9 cellular contexts compared by ENCODE assay signal in the genomic region with DNA sequence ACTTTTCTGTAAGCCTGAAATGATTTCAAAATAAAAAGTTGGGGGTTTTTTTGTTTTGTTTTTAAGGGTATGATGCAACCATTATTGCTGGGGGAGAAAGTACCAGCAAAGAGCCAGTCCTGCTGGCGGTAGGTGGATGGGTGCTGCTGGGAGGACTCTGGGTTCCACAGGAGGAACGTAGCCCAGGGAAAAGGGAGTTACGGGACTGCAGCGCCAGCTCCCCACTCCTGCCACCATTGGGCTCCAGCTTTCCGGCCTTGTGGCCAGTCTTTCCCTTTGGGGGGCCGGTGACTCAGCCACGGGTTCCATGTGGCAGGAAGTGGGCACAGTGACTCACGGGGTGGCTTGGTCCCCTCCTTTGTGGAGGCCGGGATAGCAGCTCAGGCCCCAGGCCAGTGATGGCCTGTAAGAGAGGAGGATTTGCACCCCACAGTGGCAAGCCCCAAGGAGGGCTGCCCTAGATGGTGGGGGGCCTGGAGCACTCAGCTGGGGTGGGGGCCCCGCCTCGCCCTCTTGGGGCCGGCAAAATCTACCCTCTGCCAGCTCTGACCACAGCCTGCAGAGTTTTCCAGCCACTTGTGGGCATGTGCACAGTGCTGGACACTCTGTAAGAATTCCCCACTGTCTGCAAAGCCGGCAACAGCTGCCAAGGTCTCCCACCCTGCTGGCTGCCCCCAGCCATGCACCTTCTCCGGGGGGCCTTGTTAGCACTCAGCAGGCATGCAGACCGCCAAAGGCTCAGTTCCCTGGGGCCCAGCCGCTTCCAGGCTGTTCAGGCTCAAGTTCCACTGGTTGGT. TPM values are rescaled to one million over a fixed set of nuclear protein-coding genes. Genes with fewer than 3 reads are reported as not detected.
DNase-seq lines count a peak whose midpoint lies in the region; ATAC-seq and TF ChIP-seq lines count a peak whose summit lies in the region.
"Had no signal": no experiment of that assay in that cellular context is flagged by ENCODE, and none has a peak within 500 bp of the region (broad histone marks: within the 10 kb centered on the region; RNA-seq: fewer than 3 reads in every experiment).

No MANE protein-coding gene starts in this region.

- H3K36me3 ChIP-seq in mucosa of descending colon (ENCODE audit: low read depth): no peaks in the 10 kb centered on the region

- peak; percentile 92 for DNase-seq in CD14-positive monocyte (ENCODE audit: low spot score)
- peak; percentile 97 for DNase-seq in HT1080 (ENCODE audit: low read depth)
- DNase-seq in activated naive CD8-positive, alpha-beta T cell treated with anti-CD3 and anti-CD28 coated beads for 36 hours: peak; percentile 40
- DNase-seq in mucosa of descending colon: no peak
- no peak for DNase-seq in HUDEP-2 (lab: John Stamatoyannopoulos, UW; ENCODE audit: unreplicated experiment in 76 of 76)
- no peak for DNase-seq in dorsolateral prefrontal cortex
- DNase-seq in iPS-NIHi11 (ENCODE audit: low spot score): no peak
- DNase-seq: left cardiac atrium had no signal

- TF ChIP-seq CTCF in CD14-positive monocyte (IDR thresholded peaks at IDR 0.05) (no peak), mucosa of descending colon (IDR thresholded peaks at IDR 0.05) (no peak), dorsolateral prefrontal cortex (IDR thresholded peaks at IDR 0.05 in 54 of 56, conservative IDR thresholded peaks at IDR 0.05 in 2 of 56; ENCODE audit: low read depth in 1 of 56, partially characterized antibody in 56 of 56) (no peak)

- no peaks in the 10 kb centered on the region for H3K9me3 Mint-ChIP-seq in CD14-positive monocyte
- H3K9me3 Mint-ChIP-seq in activated naive CD8-positive, alpha-beta T cell treated with anti-CD3 and anti-CD28 coated beads for 36 hours: no peaks in the 10 kb centered on the region

- peaks cover 3 to 13% (median 4%) of the 10 kb centered on the region in 3 donors for H3K27me3 Mint-ChIP-seq in CD14-positive monocyte (ENCODE audit: low read depth in 3 of 3)
- no peaks in the 10 kb centered on the region for H3K27me3 Mint-ChIP-seq in activated naive CD8-positive, alpha-beta T cell treated with anti-CD3 and anti-CD28 coated beads for 36 hours

- no peak overlapping the region for H3K27ac ChIP-seq in dorsolateral prefrontal cortex

- peaks cover 60% of the 10 kb centered on the region for H3K4me1 Mint-ChIP-seq in CD14-positive monocyte
- H3K4me1 Mint-ChIP-seq in activated naive CD8-positive, alpha-beta T cell treated with anti-CD3 and anti-CD28 coated beads for 36 hours: peaks cover 32% of the 10 kb centered on the region

- H3K4me3 Mint-ChIP-seq in CD14-positive monocyte: peak overlapping the region; percentile 24 to 56
- no peak overlapping the region for H3K4me3 Mint-ChIP-seq in activated naive CD8-positive, alpha-beta T cell treated with anti-CD3 and anti-CD28 coated beads for 36 hours

- peak overlapping the region; percentile 85 to 94 (median 88) for H3K27ac Mint-ChIP-seq in CD14-positive monocyte
- peak overlapping the region; percentile 34 for H3K27ac Mint-ChIP-seq in activated naive CD8-positive, alpha-beta T cell treated with anti-CD3 and anti-CD28 coated beads for 36 hours

- H3K27me3 ChIP-seq in dorsolateral prefrontal cortex: no peaks in the 10 kb centered on the region

- H3K9me3 ChIP-seq in mucosa of descending colon: no peaks in the 10 kb centered on the region

- intact Hi-C loops in CD14-positive monocyte (cut with micrococcal nuclease) (loop anchor here in 1 of 2 donors (5.0 kb wide), 2 partner anchors 33 to 37 kb away; a partner anchor contains a TSS), mucosa of descending colon (cut with DNase I, micrococcal nuclease) (no loop called here), dorsolateral prefrontal cortex (cut with DNase I) (no loop called here)

- H3K36me3 Mint-ChIP-seq in CD14-positive monocyte: peaks cover 0 to 6% of the 10 kb centered on the region in 2 donors
- H3K36me3 Mint-ChIP-seq in activated naive CD8-positive, alpha-beta T cell treated with anti-CD3 and anti-CD28 coated beads for 36 hours: no peaks in the 10 kb centered on the region

- ATAC-seq in mucosa of descending colon (peak; percentile 15), GM21390 (IDR thresholded peaks at IDR 0.05; ENCODE audit: unreplicated experiment) (no peak)

- H3K4me1 ChIP-seq in mucosa of descending colon (ENCODE audit: low read depth): peaks cover 5% of the 10 kb centered on the region

- H3K4me3 ChIP-seq in mucosa of descending colon: no peak overlapping the region
- H3K4me3 ChIP-seq in dorsolateral prefrontal cortex: no peak overlapping the region

RNA-seq across cellular contexts. Expression of a gene that starts 30.4 kb away (rescaled TPM):
- polyA plus RNA-seq in CD14-positive monocyte: 100 to 1,000 TPM; 123 to 144 TPM
- 22.9 and 27.4 TPM in 2 replicates for total RNA-seq in HT1080 (2014; rRNA removed; shearing (Covaris generic))
- 17.3 and 19.7 TPM in 2 replicates for polyA plus RNA-seq in HT1080 (2015; cell fraction: cytosol; rRNA removed)
- 22.0 and 24.1 TPM in 2 replicates for polyA plus RNA-seq in HT1080 (2015; cell fraction: nucleus; rRNA removed)
- total RNA-seq in activated naive CD8-positive, alpha-beta T cell treated with anti-CD3 and anti-CD28 coated beads for 36 hours: 10 to 100 TPM; 16.6 to 17.9 TPM
- total RNA-seq in mucosa of descending colon (10 to 100 TPM; 21.9 to 41.3 (median 23.2) TPM), dorsolateral prefrontal cortex (100 to 1,000 TPM in 6 of 120 experiments, 10 to 100 TPM in 80, 1 to 10 TPM in 34; 1.7 to 175 (median 17.1) TPM)

RNA-seq across cellular contexts. Expression of a gene that starts 49.0 kb away (rescaled TPM):
- 10 to 100 TPM; 26.0 to 28.0 TPM for polyA plus RNA-seq in CD14-positive monocyte
- 27.6 and 38.0 TPM in 2 replicates for total RNA-seq in HT1080 (2014; rRNA removed; shearing (Covaris generic))
- 25.5 and 33.9 TPM in 2 replicates for polyA plus RNA-seq in HT1080 (2015; cell fraction: cytosol; rRNA removed)
- 123 and 124 TPM in 2 replicates for polyA plus RNA-seq in HT1080 (2015; cell fraction: nucleus; rRNA removed)
- 10 to 100 TPM; 39.1 to 43.7 TPM for total RNA-seq in activated naive CD8-positive, alpha-beta T cell treated with anti-CD3 and anti-CD28 coated beads for 36 hours
- 10 to 100 TPM; 36.2 to 54.3 (median 48.8) TPM for total RNA-seq in mucosa of descending colon
- total RNA-seq in dorsolateral prefrontal cortex: 10 to 100 TPM; 40.3 to 89.2 (median 57.6) TPM

Comparison
In these comparisons a context has a peak if more than half of its experiments do, and no peak if none do; other contexts are left out.
1. DNase-seq: peak in CD14-positive monocyte (single experiment), HT1080 (single experiment) and activated naive CD8-positive, alpha-beta T cell treated with anti-CD3 and anti-CD28 coated beads for 36 hours (single experiment); none in mucosa of descending colon (0 of 3), HUDEP-2 (0 of 76), dorsolateral prefrontal cortex (0 of 10) and iPS-NIHi11 (single experiment).